8 cellular contexts compared by ENCODE assay signal in genomic region chr3:81723732-81724313, GRCh38. TPM values are rescaled to one million over a fixed set of nuclear protein-coding genes. Genes with fewer than 3 reads are reported as not detected.
DNase-seq lines count a peak whose midpoint lies in the region; ATAC-seq and TF ChIP-seq lines count a peak whose summit lies in the region.

No MANE protein-coding gene starts in this region.

- no peak overlapping the region for H3K4me3 ChIP-seq in epithelial cell of esophagus (ENCODE audit: low read length)
- H3K4me3 ChIP-seq in neural progenitor cell = no peak overlapping the region
- H3K4me3 ChIP-seq in lower leg skin (ENCODE audit: low read depth, poor library complexity, severe bottlenecking) = no peak overlapping the region

- no peak overlapping the region for H3K9ac ChIP-seq in neural progenitor cell

- H3K9me3 ChIP-seq in neural progenitor cell (ENCODE audit: low read depth) = no peaks in the 10 kb centered on the region

- no peaks in the 10 kb centered on the region for H4K20me1 ChIP-seq in neural progenitor cell (ENCODE audit: low read depth)

- DNase-seq in GM10248 (ENCODE audit: extremely low spot score) (peak; percentile 4), NCI-H2107 treated with DMSO at 0.1 percent for 48 hours (lab: John Stamatoyannopoulos, UW; ENCODE audit: unreplicated experiment) (peak; percentile 69), epithelial cell of esophagus (ENCODE audit: low read depth) (peak; percentile 46), neural progenitor cell (ENCODE audit: low spot score) (no peak), SHP77 (lab: John Stamatoyannopoulos, UW) (no peak), midbrain (lab: John Stamatoyannopoulos, UW) (no peak), lower leg skin (ENCODE audit: low spot score in 2 of 2) (no peak)

- no peak for TF ChIP-seq POLR2A in lower leg skin (IDR thresholded peaks at IDR 0.05)

- H3K27me3 Mint-ChIP-seq in neural progenitor cell (ENCODE audit: insufficient read depth, low read depth) = no peaks in the 10 kb centered on the region

- H3K4me3 Mint-ChIP-seq in neural progenitor cell = peak overlapping the region; percentile 63

- no peaks in the 10 kb centered on the region for H3K36me3 Mint-ChIP-seq in neural progenitor cell

- H3K27me3 ChIP-seq in neural progenitor cell = no peaks in the 10 kb centered on the region

- H3K4me2 ChIP-seq in neural progenitor cell = no peak overlapping the region

- POLR2A ChIA-PET in GM10248 (lab: Yijun Ruan, JAX) = no interaction called here

- CTCF ChIA-PET in GM10248 (lab: Yijun Ruan, JAX) = interaction anchor here (0.7 to 1.7 kb wide), 2 partner anchors 12 to 41 kb away, joined by 3 to 6 read pairs; no protein-coding TSS in a partner anchor

- TF ChIP-seq CTCF in GM10248 (IDR thresholded peaks at IDR 0.05; ENCODE audit: control extremely low read depth, extremely low read depth, low read depth, missing control alignments) = no peak
- no peak for TF ChIP-seq CTCF in epithelial cell of esophagus (IDR thresholded peaks at IDR 0.05; ENCODE audit: insufficient read depth, low read depth, low read length, missing control alignments)
- TF ChIP-seq CTCF in neural progenitor cell (IDR thresholded peaks at IDR 0.05) = no peak
- TF ChIP-seq CTCF in lower leg skin (IDR thresholded peaks at IDR 0.05) = no peak

- no peaks in the 10 kb centered on the region for H3K4me1 ChIP-seq in neural progenitor cell

- 65 to 72% methylated on average over 4 of the region's 4 CpGs for WGBS in lower leg skin, 2 donors

- intact Hi-C loops in lower leg skin (cut with DNase I; ENCODE audit: low total_unique reads) = no loop called here

- peak overlapping the region; percentile 33 for H2AFZ ChIP-seq in neural progenitor cell (replicated peaks)

- no peaks in the 10 kb centered on the region for H3K36me3 ChIP-seq in neural progenitor cell

- H3K79me2 ChIP-seq in neural progenitor cell (ENCODE audit: low read depth) = no peaks in the 10 kb centered on the region

- peaks cover 23% of the 10 kb centered on the region for H3K4me1 Mint-ChIP-seq in neural progenitor cell

- ATAC-seq in GM18907 (IDR thresholded peaks at IDR 0.05; ENCODE audit: unreplicated experiment) = no peak

- H3F3A ChIP-seq in neural progenitor cell (ENCODE audit: low read depth) = no peaks in the 10 kb centered on the region

- H3K9me3 Mint-ChIP-seq in neural progenitor cell = no peaks in the 10 kb centered on the region

- no peak overlapping the region for H3K27ac ChIP-seq in neural progenitor cell

- peak overlapping the region; percentile 99 for H3K27ac Mint-ChIP-seq in neural progenitor cell

RNA-seq across cellular contexts. Expression of gene GBE1, which starts 37.6 kb away (rescaled TPM):
- total RNA-seq in neural progenitor cell (ENCODE audit: low replicate concordance) = 21.7 and 34.4 TPM in 2 replicates
- 10 to 100 TPM; 13.5 to 21.7 (median 15.8) TPM for total RNA-seq in lower leg skin

Comparison
In these comparisons a context has a peak if more than half of its experiments do, and no peak if none do; other contexts are left out.
1. DNase-seq: peak in GM10248 (single experiment), NCI-H2107 treated with DMSO at 0.1 percent for 48 hours (single experiment) and epithelial cell of esophagus (single experiment); none in neural progenitor cell (single experiment), SHP77 (0 of 2), midbrain (single experiment) and lower leg skin (0 of 2).